In genomic region chr2:237600205-237600846, GRCh38 we compare ENCODE assay signal across 10 cellular contexts. TPM values are rescaled to one million over a fixed set of nuclear protein-coding genes. Genes with fewer than 3 reads are reported as not detected.
DNase-seq lines count a peak whose midpoint lies in the region; ATAC-seq and TF ChIP-seq lines count a peak whose summit lies in the region.
"Had no signal": no experiment of that assay in that cellular context is flagged by ENCODE, and none has a peak within 500 bp of the region (broad histone marks: within the 10 kb centered on the region; RNA-seq: fewer than 3 reads in every experiment).

No MANE protein-coding gene starts in this region.

- WGBS in hepatocyte (ENCODE audit: low lambda C conversion rate, missing lambda C conversion rate): 37% methylated on average over 16 of the region's 16 CpGs

- H3K27me3 ChIP-seq in hepatocyte (no peaks in the 10 kb centered on the region), skeletal muscle tissue (ENCODE audit: control insufficient read depth in 3 of 3, insufficient read depth in 3 of 3, low read length in 3 of 3) (no peaks in the 10 kb centered on the region)

- peaks cover 37% of the 10 kb centered on the region for H3K4me1 ChIP-seq in hepatocyte (ENCODE audit: insufficient read depth)
- H3K4me1 ChIP-seq in skeletal muscle tissue (ENCODE audit: control insufficient read depth in 3 of 3, insufficient read depth in 3 of 3, low read length in 3 of 3): peaks cover 22 to 46% (median 26%) of the 10 kb centered on the region in 3 donors

- peak; percentile 39 for TF ChIP-seq CTCF in hepatocyte (IDR thresholded peaks at IDR 0.05; ENCODE audit: poor library complexity)

- peak overlapping the region; percentile 65 for H3K4me2 ChIP-seq in hepatocyte

- CTCF ChIA-PET in activated CD4-positive, alpha-beta T cell treated with anti-CD3 and anti-CD28 coated beads, Interleukin-2, amount 10 ng/mL, durations not matched to agents 7 days and 5 days (lab: Charles Lee): no interaction called here

- peaks cover 28% of the 10 kb centered on the region for H3K4me1 Mint-ChIP-seq in activated CD4-positive, alpha-beta T cell treated with anti-CD3 and anti-CD28 coated beads, Interleukin-2, amount 10 ng/mL, durations not matched to agents 7 days and 5 days

- H3K4me3 Mint-ChIP-seq in activated CD4-positive, alpha-beta T cell treated with anti-CD3 and anti-CD28 coated beads, Interleukin-2, amount 10 ng/mL, durations not matched to agents 7 days and 5 days: no peak overlapping the region

- DNase-seq in GM04503 (ENCODE audit: low read depth): peak; percentile 50
- DNase-seq in amniotic stem cell (lab: John Stamatoyannopoulos, UW): peak; percentile 64
- DNase-seq in hepatocyte (ENCODE audit: low spot score): peak; percentile 68
- DNase-seq in activated CD4-positive, alpha-beta T cell treated with anti-CD3 and anti-CD28 coated beads, Interleukin-2, amount 10 ng/mL, durations not matched to agents 7 days and 5 days: no peak
- no peak for DNase-seq in medulla oblongata (ENCODE audit: extremely low spot score)
- DNase-seq: activated gamma-delta T cell treated with Interleukin-2 at 50 U/mL for 16 hours had no signal

- no peaks in the 10 kb centered on the region for H3K36me3 Mint-ChIP-seq in activated CD4-positive, alpha-beta T cell treated with anti-CD3 and anti-CD28 coated beads, Interleukin-2, amount 10 ng/mL, durations not matched to agents 7 days and 5 days (ENCODE audit: low read depth)

- H3K79me2 ChIP-seq in hepatocyte: no peaks in the 10 kb centered on the region

- no peaks in the 10 kb centered on the region for H3K27me3 Mint-ChIP-seq in activated CD4-positive, alpha-beta T cell treated with anti-CD3 and anti-CD28 coated beads, Interleukin-2, amount 10 ng/mL, durations not matched to agents 7 days and 5 days

- H3K9me2 ChIP-seq in hepatocyte (replicated peaks; ENCODE audit: insufficient read depth): no peaks in the 10 kb centered on the region

- H3K9ac ChIP-seq in skeletal muscle tissue (ENCODE audit: low read depth in 1 of 3, low read length in 3 of 3): peak overlapping the region; percentile 64 to 89 (median 87)

- H3K27ac ChIP-seq in hepatocyte (peak overlapping the region; percentile 84), skeletal muscle tissue (ENCODE audit: low read depth, low read length) (peak overlapping the region; percentile 96)

- POLR2A ChIA-PET in activated CD4-positive, alpha-beta T cell treated with anti-CD3 and anti-CD28 coated beads, Interleukin-2, amount 10 ng/mL, durations not matched to agents 7 days and 5 days (lab: Charles Lee): no interaction called here

- no peak for ATAC-seq in GM21723 (IDR thresholded peaks at IDR 0.05; ENCODE audit: unreplicated experiment)
- no peak for ATAC-seq in activated CD4-positive, CD25-positive, alpha-beta regulatory T cell treated with anti-CD3 and anti-CD28 coated beads, Interleukin-2, amount 50 U/mL, for 24 hours

- H3K9me3 Mint-ChIP-seq in activated CD4-positive, alpha-beta T cell treated with anti-CD3 and anti-CD28 coated beads, Interleukin-2, amount 10 ng/mL, durations not matched to agents 7 days and 5 days: no peaks in the 10 kb centered on the region

- H3K36me3 ChIP-seq in hepatocyte (replicated peaks; ENCODE audit: insufficient read depth, low read depth) (no peaks in the 10 kb centered on the region), skeletal muscle tissue (ENCODE audit: control insufficient read depth in 3 of 3, insufficient read depth in 3 of 3, low read length in 3 of 3) (no peaks in the 10 kb centered on the region)

- no peak overlapping the region for H3K4me3 ChIP-seq in hepatocyte
- H3K4me3 ChIP-seq in skeletal muscle tissue (ENCODE audit: low read length in 3 of 3): peak overlapping the region; percentile 46 to 66 (median 58)

- no peak overlapping the region for H2AFZ ChIP-seq in hepatocyte

- no peaks in the 10 kb centered on the region for H3K9me3 ChIP-seq in hepatocyte (ENCODE audit: low read depth)
- no peaks in the 10 kb centered on the region for H3K9me3 ChIP-seq in skeletal muscle tissue (ENCODE audit: control insufficient read depth in 3 of 3, low read length in 3 of 3)

- H4K20me1 ChIP-seq in hepatocyte (ENCODE audit: insufficient read depth, poor library complexity, severe bottlenecking): no peaks in the 10 kb centered on the region

- H3K27ac Mint-ChIP-seq in activated CD4-positive, alpha-beta T cell treated with anti-CD3 and anti-CD28 coated beads, Interleukin-2, amount 10 ng/mL, durations not matched to agents 7 days and 5 days: no peak overlapping the region

RNA-seq across cellular contexts. Expression of gene RAB17, which starts 9.8 kb away (rescaled TPM):
- total RNA-seq in hepatocyte (56.8 and 58.3 TPM in 2 replicates), skeletal muscle tissue (1.0 TPM)
- 89.6 and 99.1 TPM in 2 replicates for polyA plus RNA-seq in hepatocyte
- not detected for total RNA-seq in activated CD4-positive, alpha-beta T cell treated with anti-CD3 and anti-CD28 coated beads, Interleukin-2, amount 10 ng/mL, durations not matched to agents 7 days and 5 days

RNA-seq across cellular contexts. Expression of gene LRRFIP1, which starts 27.1 kb away (rescaled TPM):
- total RNA-seq in hepatocyte (42.7 and 49.0 TPM in 2 replicates), skeletal muscle tissue (65.8 TPM)
- 64.1 and 81.4 TPM in 2 replicates for polyA plus RNA-seq in hepatocyte
- 100 to 1,000 TPM; 187 to 196 TPM for total RNA-seq in activated CD4-positive, alpha-beta T cell treated with anti-CD3 and anti-CD28 coated beads, Interleukin-2, amount 10 ng/mL, durations not matched to agents 7 days and 5 days

RNA-seq across cellular contexts. Expression of gene PRLH, which starts 34.0 kb away (rescaled TPM):
- total RNA-seq in hepatocyte: not detected in 2 replicates
- polyA plus RNA-seq in hepatocyte: not detected in 2 replicates
- total RNA-seq in skeletal muscle tissue: not detected
- total RNA-seq in activated CD4-positive, alpha-beta T cell treated with anti-CD3 and anti-CD28 coated beads, Interleukin-2, amount 10 ng/mL, durations not matched to agents 7 days and 5 days: not detected
- total RNA-seq: lower leg skin had no signal

Comparison
In these comparisons a context has a peak if more than half of its experiments do, and no peak if none do; other contexts are left out.
1. DNase-seq: peak in GM04503 (single experiment), amniotic stem cell (single experiment) and hepatocyte (single experiment); none in activated CD4-positive, alpha-beta T cell treated with anti-CD3 and anti-CD28 coated beads, Interleukin-2, amount 10 ng/mL, durations not matched to agents 7 days and 5 days (single experiment) and medulla oblongata (single experiment).
2. RNA of gene RAB17, which starts 9.8 kb away (total RNA-seq): 56.8 to 58.3 TPM in hepatocyte; 1.0 TPM in skeletal muscle tissue (single experiment) and not detected in activated CD4-positive, alpha-beta T cell treated with anti-CD3 and anti-CD28 coated beads, Interleukin-2, amount 10 ng/mL, durations not matched to agents 7 days and 5 days; every median in the first group is over 10 times any median in the second.